1 cellular context compared by ENCODE assay signal in genomic region chr3:104939196-104939595, GRCh38.
A peak's percentile ranks its signal among the peaks of the same experiment; 100 is the strongest.
TF ChIP-seq lines count a peak whose summit lies in the region.

No MANE protein-coding gene starts in this region.

TF ChIP-seq in SK-N-SH, 30 proteins besides CTCF, POLR2A, EP300 and RAD21 (continued from another document):
- no peak for TF ChIP-seq USF2 (IDR thresholded peaks at IDR 0.05; ENCODE audit: borderline replicate concordance, low read depth, low read length)
- TF ChIP-seq IRF3 (IDR thresholded peaks at IDR 0.05; ENCODE audit: low read depth, low read length): no peak
- no peak for TF ChIP-seq TAF1 (IDR thresholded peaks at IDR 0.05; ENCODE audit: borderline replicate concordance, low read depth, low read length)
- no peak for TF ChIP-seq FOSL2 (IDR thresholded peaks at IDR 0.05; ENCODE audit: borderline replicate concordance, low read depth)
- TF ChIP-seq GABPA (IDR thresholded peaks at IDR 0.05; ENCODE audit: low read depth): no peak
- peak; percentile 19 for TF ChIP-seq CHD2 (IDR thresholded peaks at IDR 0.05; ENCODE audit: low read length, partially characterized antibody)
- TF ChIP-seq POLR2AphosphoS5 (IDR thresholded peaks at IDR 0.05; ENCODE audit: low read depth, low read length): peak; percentile 37; the same call in 1 of the 2 replicates
- peak; percentile 74; the same call in 1 of the 2 replicates for TF ChIP-seq RCOR1 (IDR thresholded peaks at IDR 0.05; ENCODE audit: low read length)
- TF ChIP-seq SIN3A (IDR thresholded peaks at IDR 0.05; ENCODE audit: borderline replicate concordance, low read depth, low read length): no peak
- TF ChIP-seq NFIC (IDR thresholded peaks at IDR 0.05; ENCODE audit: borderline replicate concordance): no peak
- no peak for TF ChIP-seq RFX5 (IDR thresholded peaks at IDR 0.05; ENCODE audit: low read length)
- TF ChIP-seq USF1 (IDR thresholded peaks at IDR 0.05; ENCODE audit: borderline replicate concordance, low read depth): no peak
- no peak for TF ChIP-seq YY1 (IDR thresholded peaks at IDR 0.05; ENCODE audit: low read depth)
- no peak for TF ChIP-seq ZBTB33 (IDR thresholded peaks at IDR 0.05; ENCODE audit: borderline replicate concordance, low read depth)
- no peak for TF ChIP-seq ELF1 (IDR thresholded peaks at IDR 0.05)
- no peak for TF ChIP-seq REST (IDR thresholded peaks at IDR 0.05; ENCODE audit: low read depth, low read length)
- no peak for TF ChIP-seq JUND (IDR thresholded peaks at IDR 0.05)
- TF ChIP-seq FOXJ3 (CRISPR knock-in tag; IDR thresholded peaks at IDR 0.05): peak; percentile 63
- TF ChIP-seq FOXM1 (IDR thresholded peaks at IDR 0.05; ENCODE audit: low read depth): no peak
TF ChIP-seq in SK-N-SH: peak in this region for 6.
